Comparison of ENCODE assay signal across 2 cellular contexts in the genomic region with DNA sequence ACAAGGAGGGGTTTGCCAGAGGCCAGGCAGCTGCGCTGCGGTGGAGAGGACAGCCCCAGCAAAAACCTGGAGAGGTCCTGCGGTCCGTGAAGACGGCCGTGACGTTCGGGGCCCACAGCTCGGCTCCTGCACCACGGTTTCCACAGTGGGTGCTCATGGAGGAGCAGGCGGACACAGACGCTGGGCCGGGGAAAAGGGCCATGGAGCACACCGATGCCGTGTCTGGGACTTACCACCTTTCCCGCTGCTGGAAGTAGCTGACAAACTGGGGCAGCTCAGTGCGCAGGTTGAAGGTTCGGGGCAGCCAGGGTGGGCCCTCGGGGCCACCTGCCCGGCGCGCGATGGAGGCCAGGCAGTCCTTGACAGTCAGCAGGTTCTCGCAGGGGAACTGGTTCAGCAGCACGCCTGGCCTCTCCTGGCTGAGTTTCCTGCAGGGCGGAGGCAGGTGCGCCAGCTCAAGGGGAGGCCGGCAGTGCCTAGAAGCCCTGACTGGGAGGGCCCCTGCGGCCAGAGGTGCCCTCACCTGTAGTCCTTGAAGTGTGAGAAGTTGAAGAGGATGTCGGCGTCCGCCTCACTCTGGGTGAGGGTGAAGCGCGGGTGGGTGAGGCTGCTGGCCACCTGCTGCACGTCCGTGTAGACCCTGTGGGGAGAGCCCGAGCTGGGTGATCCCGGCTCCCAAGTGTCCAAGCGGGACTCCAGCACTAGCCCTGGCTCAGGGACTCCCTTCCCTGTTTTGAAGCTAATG.
TF ChIP-seq lines count a peak whose summit lies in the region.

No MANE protein-coding gene starts in this region.

TF ChIP-seq in GM12878, 131 proteins besides CTCF, POLR2A, EP300 and RAD21:
- TF ChIP-seq MEF2A (IDR thresholded peaks at IDR 0.05; ENCODE audit: insufficient read depth, low read depth, low read length) (no peak), PBX3 (IDR thresholded peaks at IDR 0.05; ENCODE audit: insufficient replicate concordance, low read depth, low read length) (no peak), ASH2L (IDR thresholded peaks at IDR 0.05; ENCODE audit: borderline replicate concordance, low read depth) (no peak), TCF7 (IDR thresholded peaks at IDR 0.05; ENCODE audit: borderline replicate concordance) (no peak), ZNF274 (IDR thresholded peaks at IDR 0.05; ENCODE audit: insufficient read depth, insufficient read length) (no peak), HCFC1 (IDR thresholded peaks at IDR 0.05; ENCODE audit: low read length) (no peak), FOS (IDR thresholded peaks at IDR 0.05; ENCODE audit: borderline replicate concordance, extremely low read depth, insufficient read length) (no peak), SP1 (IDR thresholded peaks at IDR 0.05; ENCODE audit: low read depth, low read length) (no peak), BACH1 (IDR thresholded peaks at IDR 0.05; ENCODE audit: borderline replicate concordance) (no peak), NFYA (IDR thresholded peaks at IDR 0.05; ENCODE audit: borderline replicate concordance, low read depth, low read length) (no peak), POLR2AphosphoS2 (IDR thresholded peaks at IDR 0.05; ENCODE audit: low read depth, low read length) (no peak), NR2F1 (conservative IDR thresholded peaks at IDR 0.05) (no peak), SMC3 (IDR thresholded peaks at IDR 0.05; ENCODE audit: borderline replicate concordance, low read length) (no peak), ZNF622 (IDR thresholded peaks at IDR 0.05) (no peak), E2F8 (IDR thresholded peaks at IDR 0.05; ENCODE audit: low read depth, partially characterized antibody) (no peak), TCF12 (IDR thresholded peaks at IDR 0.05; ENCODE audit: low read depth, low read length) (no peak), ZNF592 (IDR thresholded peaks at IDR 0.05) (no peak), POU2F2 (IDR thresholded peaks at IDR 0.05; ENCODE audit: borderline replicate concordance, low read depth, low read length) (no peak)
- TF ChIP-seq, protein P1, sequence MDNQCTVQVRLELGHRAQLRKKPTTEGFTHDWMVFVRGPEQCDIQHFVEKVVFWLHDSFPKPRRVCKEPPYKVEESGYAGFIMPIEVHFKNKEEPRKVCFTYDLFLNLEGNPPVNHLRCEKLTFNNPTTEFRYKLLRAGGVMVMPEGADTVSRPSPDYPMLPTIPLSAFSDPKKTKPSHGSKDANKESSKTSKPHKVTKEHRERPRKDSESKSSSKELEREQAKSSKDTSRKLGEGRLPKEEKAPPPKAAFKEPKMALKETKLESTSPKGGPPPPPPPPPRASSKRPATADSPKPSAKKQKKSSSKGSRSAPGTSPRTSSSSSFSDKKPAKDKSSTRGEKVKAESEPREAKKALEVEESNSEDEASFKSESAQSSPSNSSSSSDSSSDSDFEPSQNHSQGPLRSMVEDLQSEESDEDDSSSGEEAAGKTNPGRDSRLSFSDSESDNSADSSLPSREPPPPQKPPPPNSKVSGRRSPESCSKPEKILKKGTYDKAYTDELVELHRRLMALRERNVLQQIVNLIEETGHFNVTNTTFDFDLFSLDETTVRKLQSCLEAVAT (IDR thresholded peaks at IDR 0.05), result no peak

TF ChIP-seq in GM12891, 5 proteins besides CTCF, POLR2A, EP300 and RAD21:
- TF ChIP-seq POLR2AphosphoS5 (IDR thresholded peaks at IDR 0.05; ENCODE audit: low read depth, low read length), result no peak
